Comparison of ENCODE assay signal across 9 cellular contexts in genomic region chr2:151766421-151767153, GRCh38. TPM values are rescaled to one million over a fixed set of nuclear protein-coding genes. Genes with fewer than 3 reads are reported as not detected.
DNase-seq lines count a peak whose midpoint lies in the region; ATAC-seq and TF ChIP-seq lines count a peak whose summit lies in the region.
"Had no signal": no experiment of that assay in that cellular context is flagged by ENCODE, and none has a peak within 500 bp of the region (broad histone marks: within the 10 kb centered on the region; RNA-seq: fewer than 3 reads in every experiment).

No MANE protein-coding gene starts in this region.

- H2BK20ac ChIP-seq in H9 (ENCODE audit: low read depth, low read length, poor library complexity, severe bottlenecking), result no peak overlapping the region

- peak overlapping the region; percentile 12 for H3K27ac ChIP-seq in A673 (ENCODE audit: low read depth, low read length, poor library complexity, severe bottlenecking)
- H3K27ac ChIP-seq in H9 (ENCODE audit: insufficient read length, low read depth, low read length), result no peak overlapping the region

- H3K27me3 Mint-ChIP-seq in activated T-helper 1 cell treated with anti-CD3 and anti-CD28 coated beads, Interleukin-12 subunit alpha, Interleukin-12 subunit beta, Interleukin-2, Interleukin-4 antibody, amounts not matched to agents 30 ng/mL and 10 ng/mL and 1 ng/mL, durations not matched to agents 14 hours and 24 hours and 36 hours (ENCODE audit: insufficient read depth), result no peaks in the 10 kb centered on the region
- H3K27me3 Mint-ChIP-seq in H9 (ENCODE audit: low read depth), result no peaks in the 10 kb centered on the region
- H3K27me3 Mint-ChIP-seq: activated naive CD8-positive, alpha-beta T cell treated with anti-CD3 and anti-CD28 coated beads, Interleukin-2, amount 10 ng/mL, durations not matched to agents 7 days and 5 days had no signal

- H3K36me3 ChIP-seq in A673 (ENCODE audit: insufficient read depth, low read length, poor library complexity, severe bottlenecking), result no peaks in the 10 kb centered on the region

- H3K4me3 ChIP-seq in A673 (ENCODE audit: low read depth, low read length, poor library complexity, severe bottlenecking), result no peak overlapping the region

- H4K91ac ChIP-seq in H9 (ENCODE audit: insufficient read length, low read depth, low read length), result no peak overlapping the region

- POLR2A ChIA-PET in A673 (lab: Charles Lee; ENCODE audit: low non-redundant PET), result no interaction called here

- H3K56ac ChIP-seq in H9 (ENCODE audit: insufficient read length, low read depth, low read length), result no peak overlapping the region

- no peak overlapping the region for H2AK5ac ChIP-seq in H9 (ENCODE audit: insufficient read length, low read length)

- H4K20me1 ChIP-seq in H9 (ENCODE audit: control insufficient read depth, insufficient read depth, insufficient read length), result no peaks in the 10 kb centered on the region

- H3K4me1 Mint-ChIP-seq in activated T-helper 1 cell treated with anti-CD3 and anti-CD28 coated beads, Interleukin-12 subunit alpha, Interleukin-12 subunit beta, Interleukin-2, Interleukin-4 antibody, amounts not matched to agents 30 ng/mL and 10 ng/mL and 1 ng/mL, durations not matched to agents 14 hours and 24 hours and 36 hours (ENCODE audit: low read depth), result peaks cover 6% of the 10 kb centered on the region
- H3K4me1 Mint-ChIP-seq in H9, result peaks cover 11 to 12% of the 10 kb centered on the region in 2 experiments

- H4K8ac ChIP-seq in H9 (replicated peaks; ENCODE audit: insufficient read length, low read depth, low read length), result no peak overlapping the region

- BruUV-seq in A673 (replicated peaks; lab: Mats Ljungman, UMichigan), result no TSS peak

- peaks cover 22% of the 10 kb centered on the region for H3K4me1 ChIP-seq in A673 (ENCODE audit: insufficient read depth, low read length, poor library complexity, severe bottlenecking)
- H3K4me1 ChIP-seq in H9 (ENCODE audit: insufficient read depth, low read length), result no peaks in the 10 kb centered on the region

- H2BK5ac ChIP-seq in H9 (ENCODE audit: insufficient read length, low read length), result no peak overlapping the region

- no peak overlapping the region for H2AFZ ChIP-seq in H9 (ENCODE audit: low read length)

- H3K9me3 ChIP-seq in A673 (ENCODE audit: low read depth, low read length, poor library complexity, severe bottlenecking), result no peaks in the 10 kb centered on the region
- H3K9me3 ChIP-seq in H9 (ENCODE audit: control insufficient read depth, low read depth, low read length), result no peaks in the 10 kb centered on the region

- ATAC-seq in GM18873 (IDR thresholded peaks at IDR 0.05; ENCODE audit: low FRiP score, unreplicated experiment) (peak; percentile 57), HG03039 (IDR thresholded peaks at IDR 0.05; ENCODE audit: unreplicated experiment) (peak; percentile 69)

- H3K23me2 ChIP-seq in H9 (ENCODE audit: insufficient read length, low read depth, low read length, poor library complexity, severe bottlenecking), result no peaks in the 10 kb centered on the region

- no peak overlapping the region for H3K4ac ChIP-seq in H9 (ENCODE audit: low read depth, low read length)

- peak overlapping the region; percentile 3 for H3K27ac Mint-ChIP-seq in activated T-helper 1 cell treated with anti-CD3 and anti-CD28 coated beads, Interleukin-12 subunit alpha, Interleukin-12 subunit beta, Interleukin-2, Interleukin-4 antibody, amounts not matched to agents 30 ng/mL and 10 ng/mL and 1 ng/mL, durations not matched to agents 14 hours and 24 hours and 36 hours
- no peak overlapping the region for H3K27ac Mint-ChIP-seq in H9
- H3K27ac Mint-ChIP-seq: activated naive CD8-positive, alpha-beta T cell treated with anti-CD3 and anti-CD28 coated beads, Interleukin-2, amount 10 ng/mL, durations not matched to agents 7 days and 5 days had no signal

- H3K18ac ChIP-seq in H9 (ENCODE audit: insufficient read length, low read depth, low read length), result no peak overlapping the region

- H3K14ac ChIP-seq in H9 (ENCODE audit: insufficient read depth, low read length), result no peak overlapping the region; the same call in 1 of the 2 replicates

- H4K5ac ChIP-seq in H9 (ENCODE audit: insufficient read length, low read depth, low read length), result no peak overlapping the region

- H3K27me3 ChIP-seq in A673 (replicated peaks; ENCODE audit: insufficient read depth, low read depth, low read length, poor library complexity) (no peaks in the 10 kb centered on the region), H9 (ENCODE audit: insufficient read depth, low read length) (no peaks in the 10 kb centered on the region)

- H3K36me3 Mint-ChIP-seq in activated T-helper 1 cell treated with anti-CD3 and anti-CD28 coated beads, Interleukin-12 subunit alpha, Interleukin-12 subunit beta, Interleukin-2, Interleukin-4 antibody, amounts not matched to agents 30 ng/mL and 10 ng/mL and 1 ng/mL, durations not matched to agents 14 hours and 24 hours and 36 hours (ENCODE audit: low read depth), result no peaks in the 10 kb centered on the region
- H3K36me3 Mint-ChIP-seq in H9 (ENCODE audit: insufficient read depth in 1 of 3, low read depth in 3 of 3), result no peaks in the 10 kb centered on the region; a peak in 1 of 7 replicates

- no CpG with 5 or more reads among the region's 4 CpGs for WGBS in H9 (ENCODE audit: extremely low coverage, insufficient read length, low lambda C conversion rate)

- DNase-seq in A673 (ENCODE audit: low spot score) (peak; percentile 62), H9 (no peak), NCI-H526 treated with DMSO at 0.1 percent for 48 hours (lab: John Stamatoyannopoulos, UW) (no peak), foreskin melanocyte (no peak), SHP77 treated with DMSO at 0.1 percent for 48 hours (lab: John Stamatoyannopoulos, UW) (no peak)
- DNase-seq in activated T-helper 1 cell treated with anti-CD3 and anti-CD28 coated beads, Interleukin-12 subunit alpha, Interleukin-12 subunit beta, Interleukin-2, Interleukin-4 antibody, amounts not matched to agents 30 ng/mL and 10 ng/mL and 1 ng/mL, durations not matched to agents 14 hours and 24 hours and 36 hours (ENCODE audit: low spot score), result no peak
- DNase-seq: activated naive CD8-positive, alpha-beta T cell treated with anti-CD3 and anti-CD28 coated beads, Interleukin-2, amount 10 ng/mL, durations not matched to agents 7 days and 5 days had no signal

- intact Hi-C loops in A673 (cut with micrococcal nuclease; ENCODE audit: unreplicated experiment), result no loop called here
- intact Hi-C loops in activated T-helper 1 cell treated with anti-CD3 and anti-CD28 coated beads, Interleukin-12 subunit alpha, Interleukin-12 subunit beta, Interleukin-2, Interleukin-4 antibody, amounts not matched to agents 30 ng/mL and 10 ng/mL and 1 ng/mL, durations not matched to agents 14 hours and 24 hours and 36 hours (cut with micrococcal nuclease), result no loop called here

- H3T11ph ChIP-seq in H9 (ENCODE audit: low read length), result no peak overlapping the region

- no peaks in the 10 kb centered on the region for H3K79me1 ChIP-seq in H9 (ENCODE audit: insufficient read depth, low read depth, low read length, poor library complexity, severe bottlenecking)

- H2BK120ac ChIP-seq in H9 (ENCODE audit: low read depth, low read length, poor library complexity, severe bottlenecking), result no peak overlapping the region

- no peaks in the 10 kb centered on the region for H3K9me3 Mint-ChIP-seq in activated T-helper 1 cell treated with anti-CD3 and anti-CD28 coated beads, Interleukin-12 subunit alpha, Interleukin-12 subunit beta, Interleukin-2, Interleukin-4 antibody, amounts not matched to agents 30 ng/mL and 10 ng/mL and 1 ng/mL, durations not matched to agents 14 hours and 24 hours and 36 hours
- H3K9me3 Mint-ChIP-seq in H9, result no peaks in the 10 kb centered on the region; a peak in 1 of 5 replicates
- H3K9me3 Mint-ChIP-seq: activated naive CD8-positive, alpha-beta T cell treated with anti-CD3 and anti-CD28 coated beads, Interleukin-2, amount 10 ng/mL, durations not matched to agents 7 days and 5 days had no signal

- TF ChIP-seq CTCF in A673 (conservative IDR thresholded peaks at IDR 0.05; ENCODE audit: low read depth, low read length) (no peak), H9 (conservative IDR thresholded peaks at IDR 0.05) (no peak)

- no peak overlapping the region for H2BK12ac ChIP-seq in H9 (ENCODE audit: insufficient read length, low read depth, low read length)

- no peaks in the 10 kb centered on the region for H3K79me2 ChIP-seq in H9 (ENCODE audit: insufficient read depth, low read length)

- H3K9ac ChIP-seq in H9 (ENCODE audit: extremely low read depth, insufficient read length, low read length), result no peak overlapping the region

- H2BK15ac ChIP-seq in H9 (ENCODE audit: low read depth, low read length), result no peak overlapping the region

- CTCF ChIA-PET in A673 (lab: Charles Lee), result no interaction called here

- H3K23ac ChIP-seq in H9 (ENCODE audit: insufficient read length, low read depth, low read length), result no peak overlapping the region

- H3K4me2 ChIP-seq in H9 (ENCODE audit: insufficient read depth, insufficient read length, low read length), result no peak overlapping the region

- H3K4me3 Mint-ChIP-seq in activated T-helper 1 cell treated with anti-CD3 and anti-CD28 coated beads, Interleukin-12 subunit alpha, Interleukin-12 subunit beta, Interleukin-2, Interleukin-4 antibody, amounts not matched to agents 30 ng/mL and 10 ng/mL and 1 ng/mL, durations not matched to agents 14 hours and 24 hours and 36 hours, result no peak overlapping the region
- H3K4me3 Mint-ChIP-seq in H9, result no peak overlapping the region
- H3K4me3 Mint-ChIP-seq: activated naive CD8-positive, alpha-beta T cell treated with anti-CD3 and anti-CD28 coated beads, Interleukin-2, amount 10 ng/mL, durations not matched to agents 7 days and 5 days had no signal

RNA-seq across cellular contexts. Expression of gene NEB, which starts 32.3 kb away (rescaled TPM):
- total RNA-seq in A673 (2021), result 2.5 and 7.0 TPM in 2 replicates
- 0.05 and 0.08 TPM in 2 replicates for total RNA-seq in activated T-helper 1 cell treated with anti-CD3 and anti-CD28 coated beads, Interleukin-12 subunit alpha, Interleukin-12 subunit beta, Interleukin-2, Interleukin-4 antibody, amounts not matched to agents 30 ng/mL and 10 ng/mL and 1 ng/mL, durations not matched to agents 14 hours and 24 hours and 36 hours
- 0.75 and 0.98 TPM in 2 replicates for total RNA-seq in H9 (2021)
